In the genomic region with DNA sequence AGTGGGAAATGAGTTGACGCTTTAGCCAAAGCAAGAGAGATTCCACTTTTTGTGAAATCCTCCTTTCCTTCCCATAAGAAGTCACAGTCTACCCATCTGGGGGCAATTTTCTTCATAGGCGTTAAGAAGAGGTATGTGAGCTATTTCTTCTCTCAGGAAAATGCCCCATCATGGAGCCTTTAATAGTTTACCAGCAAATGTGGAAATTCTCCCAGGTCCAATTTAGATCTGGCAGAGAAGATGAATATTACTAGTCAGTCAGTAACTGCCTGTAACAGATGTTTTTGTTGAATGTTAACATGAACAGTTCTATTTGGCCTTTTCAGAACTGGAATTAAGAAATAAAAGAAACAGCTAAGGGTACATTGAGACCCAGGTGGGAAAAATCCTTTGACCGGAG, we compare ENCODE assay signal across 20 cellular contexts.
DNase-seq lines count a peak whose midpoint lies in the region; TF ChIP-seq lines count a peak whose summit lies in the region.
"Had no signal": no experiment of that assay in that cellular context is flagged by ENCODE, and none has a peak within 500 bp of the region (broad histone marks: within the 10 kb centered on the region; RNA-seq: fewer than 3 reads in every experiment).

No MANE protein-coding gene starts in this region.

- no peak overlapping the region for H2BK5ac ChIP-seq in trophoblast cell (ENCODE audit: low read depth, low read length, poor library complexity)

- CTCF ChIA-PET in BJ (lab: Yijun Ruan, JAX): no interaction called here

- H3K4me3 ChIP-seq in BJ (ENCODE audit: low read depth, low read length): no peak overlapping the region
- no peak overlapping the region for H3K4me3 ChIP-seq in trophoblast cell (ENCODE audit: low read depth, low read length)

- H2BK120ac ChIP-seq in trophoblast cell (ENCODE audit: insufficient read depth, low read length, poor library complexity): no peak overlapping the region

- no peak overlapping the region for H4K91ac ChIP-seq in trophoblast cell (ENCODE audit: low read depth, low read length)

- H3K27ac ChIP-seq in trophoblast cell (ENCODE audit: low read depth, low read length): no peak overlapping the region

- H3K9ac ChIP-seq in trophoblast cell (ENCODE audit: low read length): no peak overlapping the region

- no peak overlapping the region for H4K8ac ChIP-seq in trophoblast cell (ENCODE audit: low read depth, low read length)

- no peak overlapping the region for H3K18ac ChIP-seq in trophoblast cell (ENCODE audit: low read length)

- H3K27me3 Mint-ChIP-seq in osteocyte (ENCODE audit: unreplicated experiment): peaks cover 15% of the 10 kb centered on the region
- H3K27me3 Mint-ChIP-seq: B cell; CD4-positive, CD25-positive, alpha-beta regulatory T cell; CD8-positive, alpha-beta memory T cell; IgD-negative memory B cell had no signal

- DNase-seq in BJ (ENCODE audit: low read depth) (peak; percentile 7), NCI-H69 (lab: John Stamatoyannopoulos, UW) (peak; percentile 54), cerebellar cortex (ENCODE audit: low spot score) (peak; percentile 26), fibroblast of gingiva (ENCODE audit: low read depth) (peak; percentile 29), osteocyte (ENCODE audit: extremely low spot score, unreplicated experiment) (no peak), trophoblast cell (no peak), erythroblast (lab: John Stamatoyannopoulos, UW) (no peak), hepatic stellate cell (ENCODE audit: low spot score) (no peak)
- DNase-seq: 8988T; C1 segment of cervical spinal cord; CD4-positive, CD25-positive, alpha-beta regulatory T cell; CD8-positive, alpha-beta memory T cell; COR-L47; DMS 273 treated with DMSO at 0.1 percent for 48 hours; DMS53; DND-41; GDM1; H9 had no signal

- no peaks in the 10 kb centered on the region for H3K36me3 ChIP-seq in BJ (ENCODE audit: control insufficient read depth, insufficient read depth, low read length)
- H3K36me3 ChIP-seq in trophoblast cell (ENCODE audit: control insufficient read depth in 1 of 2, insufficient read depth in 2 of 2, low read length in 2 of 2): no peaks in the 10 kb centered on the region

- H3K79me2 ChIP-seq in trophoblast cell (ENCODE audit: control insufficient read depth, insufficient read depth, low read length, poor library complexity): no peaks in the 10 kb centered on the region

- TF ChIP-seq POLR2A in erythroblast (IDR thresholded peaks at IDR 0.05; ENCODE audit: low read length): no peak

- no peak overlapping the region for H2BK12ac ChIP-seq in trophoblast cell (ENCODE audit: low read length)

- no peak overlapping the region for H3K4ac ChIP-seq in trophoblast cell (ENCODE audit: low read depth, low read length)

- H3K14ac ChIP-seq in trophoblast cell (ENCODE audit: low read length): no peak overlapping the region

- H4K12ac ChIP-seq in trophoblast cell (ENCODE audit: low read depth, low read length): no peak overlapping the region

- H3K23ac ChIP-seq in trophoblast cell (ENCODE audit: low read length): no peak overlapping the region

- H3K27ac Mint-ChIP-seq in osteocyte (ENCODE audit: unreplicated experiment): no peak overlapping the region
- H3K27ac Mint-ChIP-seq: B cell; CD4-positive, CD25-positive, alpha-beta regulatory T cell; CD8-positive, alpha-beta memory T cell; H9; IgD-negative memory B cell had no signal

- H3K36me3 Mint-ChIP-seq in osteocyte (ENCODE audit: unreplicated experiment): no peaks in the 10 kb centered on the region
- H3K36me3 Mint-ChIP-seq: CD4-positive, CD25-positive, alpha-beta regulatory T cell; IgD-negative memory B cell had no signal

- no peak overlapping the region for H2AFZ ChIP-seq in trophoblast cell (ENCODE audit: insufficient read depth, low read length, poor library complexity)

- H3K79me1 ChIP-seq in trophoblast cell (ENCODE audit: low read length): no peaks in the 10 kb centered on the region

- H2AK5ac ChIP-seq in trophoblast cell (ENCODE audit: low read length): no peak overlapping the region

- WGBS in trophoblast cell (ENCODE audit: extremely low coverage, insufficient coverage, insufficient read length): no CpG with 5 or more reads among the region's 3 CpGs

- H3K4me1 ChIP-seq in trophoblast cell (ENCODE audit: control insufficient read depth in 1 of 2, insufficient read depth in 2 of 2, low read length in 2 of 2): peaks cover 0 to 5% of the 10 kb centered on the region in 2 experiments

- no peaks in the 10 kb centered on the region for H3K9me3 Mint-ChIP-seq in osteocyte (ENCODE audit: unreplicated experiment)
- H3K9me3 Mint-ChIP-seq: H9, IgD-negative memory B cell had no signal

- no peak overlapping the region for H3K4me2 ChIP-seq in trophoblast cell (ENCODE audit: low read length)

- no peaks in the 10 kb centered on the region for H3K9me3 ChIP-seq in trophoblast cell (ENCODE audit: insufficient read depth, low read depth, low read length)

- no peaks in the 10 kb centered on the region for H3K4me1 Mint-ChIP-seq in osteocyte (ENCODE audit: unreplicated experiment)
- H3K4me1 Mint-ChIP-seq: B cell; CD4-positive, CD25-positive, alpha-beta regulatory T cell; CD8-positive, alpha-beta memory T cell; H9; IgD-negative memory B cell had no signal

- H3K4me3 Mint-ChIP-seq in osteocyte (ENCODE audit: unreplicated experiment): no peak overlapping the region
- H3K4me3 Mint-ChIP-seq: B cell; CD4-positive, CD25-positive, alpha-beta regulatory T cell; CD8-positive, alpha-beta memory T cell; H9; IgD-negative memory B cell had no signal

- POLR2A ChIA-PET in BJ (lab: Charles Lee): no interaction called here

- TF ChIP-seq CTCF in BJ (IDR thresholded peaks at IDR 0.05; ENCODE audit: insufficient read depth, low read depth, low read length) (no peak), osteocyte (IDR thresholded peaks at IDR 0.05) (no peak)

- H3K27me3 ChIP-seq in BJ (ENCODE audit: control insufficient read depth, insufficient read depth, low read length) (no peaks in the 10 kb centered on the region), trophoblast cell (ENCODE audit: insufficient read depth, low read length) (no peaks in the 10 kb centered on the region)

Comparison
In these comparisons a context has a peak if more than half of its experiments do, and no peak if none do; other contexts are left out.
1. DNase-seq: peak in BJ (single experiment), NCI-H69 (single experiment), cerebellar cortex (single experiment) and fibroblast of gingiva (single experiment); none in osteocyte (single experiment), trophoblast cell (0 of 2), erythroblast (0 of 2) and hepatic stellate cell (single experiment).